ENCODE assay signal across 13 cellular contexts in genomic region chr10:48253970-48254657, GRCh38. TPM values are rescaled to one million over a fixed set of nuclear protein-coding genes. Genes with fewer than 3 reads are reported as not detected.
A peak's percentile ranks its signal among the peaks of the same experiment; 100 is the strongest.
DNase-seq lines count a peak whose midpoint lies in the region; ATAC-seq lines count a peak whose summit lies in the region.
"Had no signal": no experiment of that assay in that cellular context is flagged by ENCODE, and none has a peak within 500 bp of the region (broad histone marks: within the 10 kb centered on the region; RNA-seq: fewer than 3 reads in every experiment).

No MANE protein-coding gene starts in this region.

- H3K79me2 ChIP-seq in GM23248 (ENCODE audit: insufficient read depth), result no peaks in the 10 kb centered on the region

- no peaks in the 10 kb centered on the region for H3K9me3 ChIP-seq in GM23248 (ENCODE audit: low read depth)
- H3K9me3 ChIP-seq: right lobe of liver had no signal

- no peaks in the 10 kb centered on the region for H3K4me1 ChIP-seq in GM23248 (ENCODE audit: insufficient read depth)
- H3K4me1 ChIP-seq: right lobe of liver had no signal

- no peak overlapping the region for H2AFZ ChIP-seq in GM23248

- no peak overlapping the region for H3K4me2 ChIP-seq in GM23248 (ENCODE audit: unreplicated experiment)

- no peak overlapping the region for H3K9ac ChIP-seq in GM23248

- DNase-seq in GM23248 (peak; percentile 52), SW480 (ENCODE audit: low spot score) (peak; percentile 52), glomerular endothelial cell (ENCODE audit: extremely low read depth, low read depth, low spot score) (peak; percentile 50), skeletal muscle cell (ENCODE audit: low read depth) (peak; percentile 8), NK-92 (lab: John Stamatoyannopoulos, UW; ENCODE audit: unreplicated experiment) (no peak), NCI-H510A treated with DMSO at 0.1 percent for 48 hours (lab: John Stamatoyannopoulos, UW) (no peak)
- no peak for DNase-seq in activated CD4-positive, alpha-beta T cell treated with anti-CD3 and anti-CD28 coated beads for 48 hours
- DNase-seq: activated T-cell treated with anti-CD3 and anti-CD28 coated beads, Interleukin-2, amount 50 U/mL, for 48 hours; NCI-H187; right lobe of liver had no signal

- WGBS in GM23248 (ENCODE audit: low coverage in 1 of 2, low lambda C conversion rate in 2 of 2, missing lambda C conversion rate in 2 of 2), 2 experiments, result 46 to 51% methylated on average over 9 of the region's 9 CpGs

- no peak overlapping the region for H3K27ac ChIP-seq in GM23248
- H3K27ac ChIP-seq: right lobe of liver had no signal

- no peaks in the 10 kb centered on the region for H3F3A ChIP-seq in GM23248 (ENCODE audit: insufficient read depth)

- ATAC-seq in HG02571 (IDR thresholded peaks at IDR 0.05; ENCODE audit: unreplicated experiment), result no peak
- ATAC-seq: HepG2, right lobe of liver had no signal

- H3K27me3 ChIP-seq in GM23248 (replicated peaks; ENCODE audit: insufficient read depth), result peaks cover 11% of the 10 kb centered on the region; the same call in 1 of the 2 replicates
- H3K27me3 ChIP-seq: right lobe of liver had no signal

- H3K4me3 ChIP-seq in GM23248 (no peak overlapping the region), skeletal muscle cell (ENCODE audit: low read depth, low read length) (no peak overlapping the region)
- H3K4me3 ChIP-seq: lung, right lobe of liver had no signal

- no peaks in the 10 kb centered on the region for H3K9me2 ChIP-seq in GM23248 (ENCODE audit: insufficient read depth)

- no peaks in the 10 kb centered on the region for H3K36me3 ChIP-seq in GM23248 (ENCODE audit: low read depth)
- H3K36me3 ChIP-seq: right lobe of liver had no signal

- in situ Hi-C loops in GM23248 (cut with MboI), result no loop called here

- H4K20me1 ChIP-seq in GM23248 (ENCODE audit: insufficient read depth), result no peaks in the 10 kb centered on the region

RNA-seq across cellular contexts. Expression of gene FRMPD2, which starts 20.4 kb away (rescaled TPM):
- not detected in 2 replicates for total RNA-seq in GM23248 (2014; rRNA removed; shearing (Covaris generic))
- polyA plus RNA-seq in GM23248 (2016; fragmentation: Nextera tagmentation; extraction: Ambion mirVana), result not detected in 2 replicates
- total RNA-seq in glomerular endothelial cell, result 0.24 TPM in 1 of 2 replicates, not detected in the other
- total RNA-seq: right lobe of liver had no signal

RNA-seq across cellular contexts. Expression of gene MAPK8, which starts 52.4 kb away (rescaled TPM):
- 63.6 and 78.7 TPM in 2 replicates for total RNA-seq in GM23248 (2014; rRNA removed; shearing (Covaris generic))
- 44.4 and 54.2 TPM in 2 replicates for polyA plus RNA-seq in GM23248 (2016; fragmentation: Nextera tagmentation; extraction: Ambion mirVana)
- 34.3 and 63.4 TPM in 2 replicates for total RNA-seq in glomerular endothelial cell

Comparison
In these comparisons a context has a peak if more than half of its experiments do, and no peak if none do; other contexts are left out.
1. DNase-seq: peak in GM23248 (single experiment), SW480 (single experiment), glomerular endothelial cell (single experiment) and skeletal muscle cell (single experiment); none in activated CD4-positive, alpha-beta T cell treated with anti-CD3 and anti-CD28 coated beads for 48 hours (single experiment), NK-92 (single experiment) and NCI-H510A treated with DMSO at 0.1 percent for 48 hours (single experiment).